26 cellular contexts compared by ENCODE assay signal in genomic region chr15:70054884-70055387, GRCh38. TPM values are rescaled to one million over a fixed set of nuclear protein-coding genes. Genes with fewer than 3 reads are reported as not detected.
DNase-seq lines count a peak whose midpoint lies in the region; ATAC-seq, FAIRE-seq and TF ChIP-seq lines count a peak whose summit lies in the region.
"Had no signal": no experiment of that assay in that cellular context is flagged by ENCODE, and none has a peak within 500 bp of the region (broad histone marks: within the 10 kb centered on the region; RNA-seq: fewer than 3 reads in every experiment).

No MANE protein-coding gene starts in this region.

- no peak overlapping the region for H3K4me3 ChIP-seq in Peyer's patch
- no peak overlapping the region for H3K4me3 ChIP-seq in HepG2 (replicated peaks in 1 of 3; ENCODE audit: insufficient read depth in 1 of 3, low read depth in 2 of 3, low read length in 3 of 3)
- no peak overlapping the region for H3K4me3 ChIP-seq in sigmoid colon
- no peak overlapping the region for H3K4me3 ChIP-seq in testis
- H3K4me3 ChIP-seq: ascending aorta, dorsolateral prefrontal cortex, left lung, tibial nerve had no signal

- TF ChIP-seq EP300 in HepG2 (IDR thresholded peaks at IDR 0.05; ENCODE audit: low read depth in 2 of 2, low read length in 2 of 2) (no peak), HepG2 (CRISPR knock-in tag; IDR thresholded peaks at IDR 0.05; ENCODE audit: borderline replicate concordance) (no peak), sigmoid colon (IDR thresholded peaks at IDR 0.05) (no peak)

- 97% methylated on average over 17 of the region's 18 CpGs for WGBS in HepG2 (ENCODE audit: low lambda C conversion rate)
- WGBS in sigmoid colon, 2 donors = 71 to 88% methylated on average over 18 of the region's 18 CpGs
- WGBS in testis, 2 donors = 89 to 92% methylated on average over 3 to 15 of the region's 18 CpGs

- H3K27ac ChIP-seq in Peyer's patch (no peak overlapping the region), HepG2 (ENCODE audit: extremely low read length, insufficient read depth, low read length) (no peak overlapping the region), sigmoid colon (no peak overlapping the region), testis (no peak overlapping the region)
- H3K27ac ChIP-seq: ascending aorta, epithelial cell of prostate, left lung had no signal

- H3K27me3 ChIP-seq in Peyer's patch (no peaks in the 10 kb centered on the region), HepG2 (ENCODE audit: control insufficient read depth in 1 of 2, insufficient read depth in 2 of 2, low read length in 2 of 2) (no peaks in the 10 kb centered on the region), sigmoid colon (no peaks in the 10 kb centered on the region), testis (no peaks in the 10 kb centered on the region)
- H3K27me3 ChIP-seq: ascending aorta, dorsolateral prefrontal cortex, left lung, tibial nerve had no signal

- in situ Hi-C loops in HepG2 (cut with HindIII; ENCODE audit: extremely low pct_ligation_motif_present, low pct_unique_long_range_greater_than_20kb) = no loop called here

- no peak for TF ChIP-seq RAD21 in HepG2 (CRISPR knock-in tag; IDR thresholded peaks at IDR 0.05)

- H3K36me3 ChIP-seq in Peyer's patch (peaks cover 2 to 100% (median 4%) of the 10 kb centered on the region in 3 donors), HepG2 (replicated peaks in 1 of 2; ENCODE audit: control insufficient read depth in 1 of 2, insufficient read depth in 2 of 2, low read length in 2 of 2) (peaks cover 56 to 83% of the 10 kb centered on the region in 2 experiments), sigmoid colon (peaks cover 98 to 100% (median 99%) of the 10 kb centered on the region in 4 donors), testis (ENCODE audit: low read depth, missing control alignments) (no peaks in the 10 kb centered on the region)

- no peak for TF ChIP-seq POLR2A in Peyer's patch (IDR thresholded peaks at IDR 0.05)
- no peak for TF ChIP-seq POLR2A in HepG2 (IDR thresholded peaks at IDR 0.05; ENCODE audit: insufficient read depth in 1 of 2, low read depth in 2 of 2, low read length in 2 of 2)
- TF ChIP-seq POLR2A in sigmoid colon (IDR thresholded peaks at IDR 0.05) = no peak
- no peak for TF ChIP-seq POLR2A in testis (IDR thresholded peaks at IDR 0.05)

- FAIRE-seq in HepG2 (lab: Jason Lieb, UNC) = no peak
- FAIRE-seq: TTC549 had no signal

- no peak overlapping the region for H3K9ac ChIP-seq in HepG2 (ENCODE audit: insufficient read depth, low read depth, low read length)

- intact Hi-C loops in HepG2 (cut with micrococcal nuclease; ENCODE audit: unreplicated experiment) = no loop called here
- intact Hi-C loops in sigmoid colon (cut with DNase I) = no loop called here
- intact Hi-C loops in testis (cut with DNase I; ENCODE audit: low total_unique reads) = no loop called here

- H4K20me1 ChIP-seq in HepG2 (ENCODE audit: insufficient read depth, low read length) = no peaks in the 10 kb centered on the region; the same call in 1 of the 2 replicates

- CTCF ChIA-PET in HepG2 (lab: Yijun Ruan, JAX; ENCODE audit: low intra/inter-chr PET ratio, low total read pairs) = no interaction called here

- no peak overlapping the region for H2AFZ ChIP-seq in HepG2 (ENCODE audit: low read length)

- peak; percentile 13 for DNase-seq in activated CD4-positive, CD25-positive, alpha-beta regulatory T cell treated with anti-CD3 and anti-CD28 coated beads, Interleukin-2, amount 50 U/mL, for 72 hours
- DNase-seq in activated CD4-positive, CD25-positive, alpha-beta regulatory T cell (lab: John Stamatoyannopoulos, UW) = no peak
- DNase-seq in Peyer's patch = peak in 2 of 3 donors; percentile 35 to 43
- DNase-seq in HepG2 (ENCODE audit: low spot score) = no peak
- peak; percentile 56 for DNase-seq in sigmoid colon
- no peak for DNase-seq in NCI-H748 treated with DMSO at 0.1 percent for 48 hours (lab: John Stamatoyannopoulos, UW)
- DNase-seq in testis = no peak
- DNase-seq in glomerular visceral epithelial cell (ENCODE audit: extremely low spot score) = no peak
- DNase-seq: activated CD4-positive, alpha-beta T cell treated with anti-CD3 and anti-CD28 coated beads, Interleukin-2, amount 50 U/mL, for 1 hour; activated CD8-positive, alpha-beta memory T cell treated with anti-CD3 and anti-CD28 coated beads, Interleukin-2, amount 50 U/mL, for 4 hours; activated naive CD4-positive, alpha-beta T cell; central memory CD4-positive, alpha-beta T cell; foreskin fibroblast; immature natural killer cell; MV-4-11; NCI-H187; NCI-H2227 treated with DMSO at 0.1 percent for 48 hours; NCI-H82; Right ventricle myocardium superior; stimulated activated CD4-positive, alpha-beta T cell treated with anti-CD3 and anti-CD28 coated beads, Interleukin-1b, Interleukin-23, amount 100 ng/mL, for 48 hours had no signal

- ATAC-seq in HepG2 = no peak
- ATAC-seq: left lung had no signal

- no peaks in the 10 kb centered on the region for H3K4me1 ChIP-seq in Peyer's patch
- no peaks in the 10 kb centered on the region for H3K4me1 ChIP-seq in HepG2 (ENCODE audit: insufficient read depth, low read length)
- peaks cover 0 to 7% (median under 1%) of the 10 kb centered on the region in 4 donors for H3K4me1 ChIP-seq in sigmoid colon
- H3K4me1 ChIP-seq in testis = peaks cover 26% of the 10 kb centered on the region
- H3K4me1 ChIP-seq: ascending aorta, left lung had no signal

- BruUV-seq in HepG2 (replicated peaks; lab: Mats Ljungman, UMichigan) = no TSS peak

- no peak overlapping the region for H3K4me2 ChIP-seq in HepG2 (ENCODE audit: low read depth, low read length)

- TF ChIP-seq CTCF in Peyer's patch (IDR thresholded peaks at IDR 0.05) = no peak
- TF ChIP-seq CTCF in HepG2 (CRISPR knock-in tag; IDR thresholded peaks at IDR 0.05) = no peak
- TF ChIP-seq CTCF in sigmoid colon (IDR thresholded peaks at IDR 0.05) = no peak
- TF ChIP-seq CTCF in testis (IDR thresholded peaks at IDR 0.05) = no peak

- POLR2A ChIA-PET in HepG2 (lab: Yijun Ruan, JAX) = no interaction called here

- H3K79me2 ChIP-seq in HepG2 (ENCODE audit: insufficient read depth, low read length) = no peaks in the 10 kb centered on the region

- H3K9me3 ChIP-seq in Peyer's patch = no peaks in the 10 kb centered on the region
- H3K9me3 ChIP-seq in HepG2 (ENCODE audit: low read length) = no peaks in the 10 kb centered on the region
- H3K9me3 ChIP-seq in sigmoid colon = no peaks in the 10 kb centered on the region
- no peaks in the 10 kb centered on the region for H3K9me3 ChIP-seq in testis
- H3K9me3 ChIP-seq: ascending aorta, left lung, tibial nerve had no signal

TF ChIP-seq in HepG2, 621 proteins besides CTCF, POLR2A, EP300 and RAD21:
- TF ChIP-seq ZNF768 (CRISPR knock-in tag; IDR thresholded peaks at IDR 0.05) (peak; percentile 86), SMYD3 (CRISPR knock-in tag; IDR thresholded peaks at IDR 0.05) (no peak), HNRNPK (IDR thresholded peaks at IDR 0.05; ENCODE audit: low read depth, low read length, poor library complexity, severe bottlenecking) (no peak), ZSCAN30 (CRISPR knock-in tag; IDR thresholded peaks at IDR 0.05) (no peak), AGO2 (optimal IDR thresholded peaks at IDR 0.05; ENCODE audit: low read depth, low read length) (peak; percentile 23)
TF ChIP-seq in HepG2: peak in this region for 2.

RNA-seq across cellular contexts. Expression of gene TLE3, which starts 42.8 kb away (rescaled TPM):
- total RNA-seq in Peyer's patch = 100 to 1,000 TPM; 130 to 176 (median 140) TPM
- 11.9 TPM in 2 replicates for total RNA-seq in HepG2 (2016; rRNA removed; fragmentation: Illumina TruSeq; extraction: Trizol)
- total RNA-seq in HepG2 (2016; cell fraction: cytosol; rRNA removed; fragmentation: Illumina TruSeq; extraction: Trizol; ENCODE audit: low read depth) = 4.3 and 4.6 TPM in 2 replicates
- 11.3 and 13.4 TPM in 2 replicates for total RNA-seq in HepG2 (2016; cell fraction: insoluble cytoplasmic fraction; rRNA removed; fragmentation: Illumina TruSeq; extraction: Trizol)
- total RNA-seq in HepG2 (2016; cell fraction: membrane; rRNA removed; fragmentation: Illumina TruSeq; extraction: Trizol) = 6.8 and 8.2 TPM in 2 replicates
- total RNA-seq in HepG2 (2016; cell fraction: nucleus; rRNA removed; fragmentation: Illumina TruSeq; extraction: Trizol) = 17.8 and 18.8 TPM in 2 replicates
- polyA plus RNA-seq in HepG2 (2011; rRNA removed) = 10.8 and 13.8 TPM in 2 replicates
- 7.1 and 8.6 TPM in 2 replicates for polyA plus RNA-seq in HepG2 (2011; cell fraction: cytosol; rRNA removed)
- polyA plus RNA-seq in HepG2 (2011; cell fraction: nucleus; rRNA removed) = 48.8 and 69.4 TPM in 2 replicates
- 21.9 and 27.0 TPM in 2 replicates for polyA plus RNA-seq in HepG2 (2012)
- polyA plus RNA-seq in HepG2 (2016; cell fraction: cytosol; fragmentation: Illumina TruSeq; extraction: Trizol; ENCODE audit: low read depth) = 0.89 and 1.1 TPM in 2 replicates
- polyA plus RNA-seq in HepG2 (2016; cell fraction: insoluble cytoplasmic fraction; fragmentation: Illumina TruSeq; extraction: Trizol; ENCODE audit: low read depth) = 11.5 and 15.8 TPM in 2 replicates
- 2.4 and 4.2 TPM in 2 replicates for polyA plus RNA-seq in HepG2 (2016; cell fraction: membrane; fragmentation: Illumina TruSeq; extraction: Trizol; ENCODE audit: low read depth)
- polyA plus RNA-seq in HepG2 (2016; cell fraction: nucleus; fragmentation: Illumina TruSeq; extraction: Trizol; ENCODE audit: insufficient read depth, low read depth) = 22.7 and 23.0 TPM in 2 replicates
- 51.1 and 121 TPM in 2 replicates for polyA minus RNA-seq in HepG2 (2011; rRNA and poly(A)+ RNA removed; ENCODE audit: low replicate concordance)
- polyA minus RNA-seq in HepG2 (2011; cell fraction: cytosol; rRNA and poly(A)+ RNA removed) = 16.1 and 16.6 TPM in 2 replicates
- 57.1 and 60.3 TPM in 2 replicates for polyA minus RNA-seq in HepG2 (2011; cell fraction: nucleus; rRNA and poly(A)+ RNA removed)
- 10 to 100 TPM; 49.5 to 82.0 (median 58.8) TPM for total RNA-seq in sigmoid colon
- polyA plus RNA-seq in sigmoid colon = 10 to 100 TPM; 16.8 to 39.3 (median 21.0) TPM
- total RNA-seq in testis = 100 to 1,000 TPM in 1 of 2 donors, 10 to 100 TPM in 1; 99.5 to 139 TPM
- 60.5 TPM for polyA plus RNA-seq in testis (ENCODE audit: insufficient read depth, low read depth, low replicate concordance)

Comparison
In these comparisons a context has a peak if more than half of its experiments do, and no peak if none do; other contexts are left out.
1. DNase-seq: peak in activated CD4-positive, CD25-positive, alpha-beta regulatory T cell treated with anti-CD3 and anti-CD28 coated beads, Interleukin-2, amount 50 U/mL, for 72 hours (single experiment), Peyer's patch (2 of 3) and sigmoid colon (single experiment); none in activated CD4-positive, CD25-positive, alpha-beta regulatory T cell (0 of 4), HepG2 (single experiment), NCI-H748 treated with DMSO at 0.1 percent for 48 hours (single experiment), testis (single experiment) and glomerular visceral epithelial cell (single experiment).